14 cellular contexts compared by ENCODE assay signal in the genomic region with DNA sequence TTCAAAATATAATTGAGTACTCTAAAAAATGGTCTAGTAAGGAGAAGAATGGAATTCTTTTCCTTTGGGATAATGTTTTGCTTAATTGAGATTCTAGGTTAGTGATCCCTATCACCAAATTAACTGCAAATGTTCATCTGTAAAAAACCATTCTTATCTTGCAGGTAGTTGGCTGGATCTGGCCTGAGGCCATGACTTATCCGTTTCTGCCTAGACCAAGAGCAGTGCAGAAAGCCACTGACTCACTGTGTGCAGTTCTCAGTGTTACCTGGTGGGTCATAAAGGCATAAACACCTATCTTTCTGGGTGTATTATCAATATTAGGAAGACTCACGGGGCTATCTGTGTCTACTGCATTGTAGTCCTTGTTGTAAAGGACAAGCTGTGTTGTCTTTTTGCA. TPM values are rescaled to one million over a fixed set of nuclear protein-coding genes. Genes with fewer than 3 reads are reported as not detected.
A peak's percentile ranks its signal among the peaks of the same experiment; 100 is the strongest.
DNase-seq lines count a peak whose midpoint lies in the region; ATAC-seq and TF ChIP-seq lines count a peak whose summit lies in the region.
"Had no signal": no experiment of that assay in that cellular context is flagged by ENCODE, and none has a peak within 500 bp of the region (broad histone marks: within the 10 kb centered on the region; RNA-seq: fewer than 3 reads in every experiment).

No MANE protein-coding gene starts in this region.

- DNase-seq in activated CD4-positive, CD25-positive, alpha-beta regulatory T cell treated with anti-CD3 and anti-CD28 coated beads, Interleukin-2, amount 50 U/mL, for 72 hours, result no peak
- DNase-seq in PC-3 (peak; percentile 67), neural progenitor cell (ENCODE audit: low spot score) (no peak), ovary (no peak), NCI-H524 treated with DMSO at 0.1 percent for 48 hours (lab: John Stamatoyannopoulos, UW) (no peak)
- DNase-seq: DMS153; effector CD8-positive, alpha-beta T cell; NCI-H1694 treated with DMSO at 0.1 percent for 48 hours; NCI-H82 had no signal

- no TSS peak for BruUV-seq in PC-3 (replicated peaks; lab: Mats Ljungman, UMichigan)

- no peaks in the 10 kb centered on the region for H3K9me2 ChIP-seq in PC-3 (replicated peaks; ENCODE audit: low read length)

- peaks cover 82% of the 10 kb centered on the region for H3K4me1 Mint-ChIP-seq in activated naive CD4-positive, alpha-beta T cell treated with anti-CD3 and anti-CD28 coated beads, Interleukin-2, amount 50 U/mL, for 24 hours
- peaks cover 46% of the 10 kb centered on the region for H3K4me1 Mint-ChIP-seq in neural progenitor cell

- CTCF ChIA-PET in PC-3 (lab: Charles Lee), result no interaction called here

- no peak overlapping the region for H2AFZ ChIP-seq in PC-3 (ENCODE audit: low read length)
- no peak overlapping the region for H2AFZ ChIP-seq in neural progenitor cell (replicated peaks)

- intact Hi-C loops in PC-3 (cut with micrococcal nuclease), result loop anchor here (5.0 kb wide), 1 partner anchor 68 kb away; no protein-coding TSS in a partner anchor
- intact Hi-C loops in ovary (cut with DNase I), result no loop called here

- H4K20me1 ChIP-seq in PC-3 (ENCODE audit: low read length) (no peaks in the 10 kb centered on the region), neural progenitor cell (ENCODE audit: low read depth) (no peaks in the 10 kb centered on the region)

- TF ChIP-seq CTCF in PC-3 (conservative IDR thresholded peaks at IDR 0.05; ENCODE audit: low read depth, low read length) (no peak), neural progenitor cell (IDR thresholded peaks at IDR 0.05) (no peak), ovary (IDR thresholded peaks at IDR 0.05) (no peak)

- 84 to 91% (median 88%) methylated on average over 2 of the region's 2 CpGs for WGBS in ovary, 3 donors

- H3K27me3 ChIP-seq in PC-3 (ENCODE audit: low read length) (no peaks in the 10 kb centered on the region), neural progenitor cell (no peaks in the 10 kb centered on the region), ovary (no peaks in the 10 kb centered on the region)

- H3K79me2 ChIP-seq in PC-3 (ENCODE audit: low read length) (no peaks in the 10 kb centered on the region), neural progenitor cell (ENCODE audit: low read depth) (no peaks in the 10 kb centered on the region)

- POLR2A ChIA-PET in PC-3 (lab: Charles Lee; ENCODE audit: unreplicated experiment), result no interaction called here

- H3K9ac ChIP-seq in PC-3 (ENCODE audit: low read length) (no peak overlapping the region), neural progenitor cell (no peak overlapping the region)

- H3K36me3 ChIP-seq in PC-3 (ENCODE audit: low read depth, low read length) (no peaks in the 10 kb centered on the region), neural progenitor cell (no peaks in the 10 kb centered on the region), ovary (no peaks in the 10 kb centered on the region)
- H3K36me3 ChIP-seq: HAP-1 had no signal

- no peak for TF ChIP-seq POLR2A in ovary (IDR thresholded peaks at IDR 0.05)

- H3K4me3 ChIP-seq in PC-3 (ENCODE audit: low read length) (no peak overlapping the region), neural progenitor cell (no peak overlapping the region), ovary (no peak overlapping the region)
- H3K4me3 ChIP-seq: HAP-1, SK-N-MC had no signal

- TF ChIP-seq EP300 in ovary (IDR thresholded peaks at IDR 0.05), result no peak

- H3K36me3 Mint-ChIP-seq in activated naive CD4-positive, alpha-beta T cell treated with anti-CD3 and anti-CD28 coated beads, Interleukin-2, amount 50 U/mL, for 24 hours, result peaks cover 4% of the 10 kb centered on the region
- peaks cover 6% of the 10 kb centered on the region for H3K36me3 Mint-ChIP-seq in neural progenitor cell

- H3K4me3 Mint-ChIP-seq in activated naive CD4-positive, alpha-beta T cell treated with anti-CD3 and anti-CD28 coated beads, Interleukin-2, amount 50 U/mL, for 24 hours, result peak overlapping the region; percentile 66
- H3K4me3 Mint-ChIP-seq in neural progenitor cell, result no peak overlapping the region

- peaks cover 5% of the 10 kb centered on the region for H3K9me3 Mint-ChIP-seq in activated naive CD4-positive, alpha-beta T cell treated with anti-CD3 and anti-CD28 coated beads, Interleukin-2, amount 50 U/mL, for 24 hours
- H3K9me3 Mint-ChIP-seq in neural progenitor cell, result peaks cover 7% of the 10 kb centered on the region

- no peaks in the 10 kb centered on the region for H3K27me3 Mint-ChIP-seq in activated naive CD4-positive, alpha-beta T cell treated with anti-CD3 and anti-CD28 coated beads, Interleukin-2, amount 50 U/mL, for 24 hours
- peaks cover 11% of the 10 kb centered on the region for H3K27me3 Mint-ChIP-seq in neural progenitor cell (ENCODE audit: insufficient read depth, low read depth)

- H3K9me3 ChIP-seq in PC-3 (ENCODE audit: low read length) (no peaks in the 10 kb centered on the region), neural progenitor cell (ENCODE audit: low read depth) (no peaks in the 10 kb centered on the region), ovary (no peaks in the 10 kb centered on the region)
- H3K9me3 ChIP-seq: HAP-1 had no signal

- H3K27ac ChIP-seq in PC-3 (ENCODE audit: low read length) (no peak overlapping the region), neural progenitor cell (no peak overlapping the region), ovary (no peak overlapping the region)
- H3K27ac ChIP-seq: SK-N-MC had no signal

- H3K27ac Mint-ChIP-seq in activated naive CD4-positive, alpha-beta T cell treated with anti-CD3 and anti-CD28 coated beads, Interleukin-2, amount 50 U/mL, for 24 hours, result peak overlapping the region; percentile 96
- H3K27ac Mint-ChIP-seq in neural progenitor cell, result no peak overlapping the region

- no peaks in the 10 kb centered on the region for H3F3A ChIP-seq in PC-3 (ENCODE audit: low read length, unreplicated experiment)
- H3F3A ChIP-seq in neural progenitor cell (ENCODE audit: low read depth), result peaks cover 13% of the 10 kb centered on the region

- H3K4me2 ChIP-seq in PC-3 (ENCODE audit: low read length) (peak overlapping the region; percentile 14), neural progenitor cell (peak overlapping the region; percentile 66)

- peak; percentile 59 to 66 for ATAC-seq in activated CD4-positive, CD25-positive, alpha-beta regulatory T cell treated with anti-CD3 and anti-CD28 coated beads, Interleukin-2, amount 50 U/mL, for 24 hours
- ATAC-seq in PC-3 (no peak), HG02610 (IDR thresholded peaks at IDR 0.05; ENCODE audit: unreplicated experiment) (no peak)

- H3K4me1 ChIP-seq in PC-3 (ENCODE audit: insufficient read depth, low read length) (peaks cover 34% of the 10 kb centered on the region), neural progenitor cell (peaks cover 16% of the 10 kb centered on the region), ovary (ENCODE audit: insufficient read depth) (no peaks in the 10 kb centered on the region)

RNA-seq across cellular contexts. Expression of a gene that starts 10.8 kb away (rescaled TPM):
- total RNA-seq in PC-3 (2014; rRNA removed) (0.44 and 0.52 TPM in 2 replicates), neural progenitor cell (ENCODE audit: low replicate concordance) (0.26 and 1.1 TPM in 2 replicates), ovary (10 to 100 TPM in 1 of 7 donors, 1 to 10 TPM in 6; 1.1 to 14.4 (median 4.5) TPM)
- polyA plus RNA-seq in ovary, result 1 to 10 TPM; 3.6 to 8.1 TPM

Comparison
In these comparisons a context has a peak if more than half of its experiments do, and no peak if none do; other contexts are left out.
1. ATAC-seq: peak in activated CD4-positive, CD25-positive, alpha-beta regulatory T cell treated with anti-CD3 and anti-CD28 coated beads, Interleukin-2, amount 50 U/mL, for 24 hours (2 of 2); none in PC-3 (single experiment) and HG02610 (single experiment).